In genomic region chr17:16267174-16267573, GRCh38 we compare ENCODE assay signal across 13 cellular contexts. TPM values are rescaled to one million over a fixed set of nuclear protein-coding genes. Genes with fewer than 3 reads are reported as not detected.
A peak's percentile ranks its signal among the peaks of the same experiment; 100 is the strongest.
DNase-seq lines count a peak whose midpoint lies in the region; ATAC-seq and TF ChIP-seq lines count a peak whose summit lies in the region.
"Had no signal": no experiment of that assay in that cellular context is flagged by ENCODE, and none has a peak within 500 bp of the region (broad histone marks: within the 10 kb centered on the region; RNA-seq: fewer than 3 reads in every experiment).

No MANE protein-coding gene starts in this region.

- H3K36me3 Mint-ChIP-seq in CD4-positive, alpha-beta T cell (ENCODE audit: low read depth): no peaks in the 10 kb centered on the region
- H3K36me3 Mint-ChIP-seq in T-helper 17 cell (ENCODE audit: low read depth) (no peaks in the 10 kb centered on the region), immature natural killer cell (peaks cover 0 to 4% (median 0%) of the 10 kb centered on the region in 3 donors), GM23338 (ENCODE audit: low read depth) (no peaks in the 10 kb centered on the region)

- no peak for ATAC-seq in CD4-positive, alpha-beta T cell (ENCODE audit: poor library complexity)
- ATAC-seq in T-helper 17 cell (no peak), GM18498 (IDR thresholded peaks at IDR 0.05; ENCODE audit: unreplicated experiment) (no peak), GM23338 (no peak)

- no peaks in the 10 kb centered on the region for H3K9me2 ChIP-seq in GM23338 (ENCODE audit: insufficient read depth)

- peak overlapping the region in 6 of 11 experiments; percentile 16 to 68 (median 56); a peak in 8 of 22 replicates for H3K9ac ChIP-seq in BLaER1 treated with 17β-estradiol and CSF1 and Interleukin-3, amounts not matched to agents 10 nM and 100 nM

- no peak overlapping the region for H3K4me3 Mint-ChIP-seq in CD4-positive, alpha-beta T cell
- H3K4me3 Mint-ChIP-seq in T-helper 17 cell (peak overlapping the region; percentile 86), immature natural killer cell (peak overlapping the region; percentile 51 to 74 (median 61)), GM23338 (no peak overlapping the region)

- DNase-seq in CD4-positive, alpha-beta T cell: no peak
- DNase-seq in T-helper 17 cell: no peak
- no peak for DNase-seq in immature natural killer cell
- DNase-seq in GM23338 (ENCODE audit: low spot score): no peak
- DNase-seq in Ammon's horn (ENCODE audit: low spot score): no peak
- DNase-seq: amniotic stem cell; lower lobe of right lung; NCI-H1436; NCI-H524; retina; stimulated activated CD4-positive, alpha-beta T cell treated with anti-CD3 and anti-CD28 coated beads, Interleukin-4, amount 100 ng/mL, for 24 hours had no signal

- H3K27me3 ChIP-seq in BLaER1 treated with 17β-estradiol and CSF1 and Interleukin-3, amounts not matched to agents 10 nM and 100 nM: no peaks in the 10 kb centered on the region
- no peaks in the 10 kb centered on the region for H3K27me3 ChIP-seq in CD4-positive, alpha-beta T cell (ENCODE audit: control insufficient read depth, insufficient read depth, low read length)
- H3K27me3 ChIP-seq in GM23338 (ENCODE audit: insufficient read depth): no peaks in the 10 kb centered on the region

- H3K4me2 ChIP-seq in BLaER1 treated with 17β-estradiol and CSF1 and Interleukin-3, amounts not matched to agents 10 nM and 100 nM: peak overlapping the region; percentile 43 to 89 (median 73)
- no peak overlapping the region for H3K4me2 ChIP-seq in GM23338

- no peaks in the 10 kb centered on the region for H3F3A ChIP-seq in GM23338 (replicated peaks; ENCODE audit: low read depth)

- peaks cover 16 to 42% (median 30%) of the 10 kb centered on the region in 10 experiments for H3K4me1 ChIP-seq in BLaER1 treated with 17β-estradiol and CSF1 and Interleukin-3, amounts not matched to agents 10 nM and 100 nM
- H3K4me1 ChIP-seq in GM23338 (ENCODE audit: insufficient read depth): no peaks in the 10 kb centered on the region

- no peaks in the 10 kb centered on the region for H3K27me3 Mint-ChIP-seq in CD4-positive, alpha-beta T cell
- H3K27me3 Mint-ChIP-seq in T-helper 17 cell (no peaks in the 10 kb centered on the region), immature natural killer cell (ENCODE audit: low read depth in 3 of 3) (no peaks in the 10 kb centered on the region), GM23338 (ENCODE audit: insufficient read depth, low read depth, poor library complexity) (no peaks in the 10 kb centered on the region)

- no peak for TF ChIP-seq CTCF in CD4-positive, alpha-beta T cell (IDR thresholded peaks at IDR 0.05)
- no peak for TF ChIP-seq CTCF in GM23338 (conservative IDR thresholded peaks at IDR 0.05; ENCODE audit: low read depth in 2 of 2)

- H3K4me1 Mint-ChIP-seq in CD4-positive, alpha-beta T cell (ENCODE audit: low read depth): peaks cover 28% of the 10 kb centered on the region
- peaks cover 22% of the 10 kb centered on the region for H3K4me1 Mint-ChIP-seq in T-helper 17 cell
- peaks cover 28 to 35% of the 10 kb centered on the region in 2 donors for H3K4me1 Mint-ChIP-seq in immature natural killer cell
- H3K4me1 Mint-ChIP-seq in GM23338: no peaks in the 10 kb centered on the region

- CTCF ChIA-PET in CD4-positive, alpha-beta T cell (lab: Charles Lee): no interaction called here

- H3K27ac Mint-ChIP-seq in CD4-positive, alpha-beta T cell: peak overlapping the region; percentile 81
- H3K27ac Mint-ChIP-seq in T-helper 17 cell: peak overlapping the region; percentile 96
- H3K27ac Mint-ChIP-seq in immature natural killer cell: peak overlapping the region; percentile 66 to 89 (median 84)
- no peak overlapping the region for H3K27ac Mint-ChIP-seq in GM23338

- POLR2A ChIA-PET in CD4-positive, alpha-beta T cell (lab: Charles Lee): interaction anchor here (1.9 kb wide), 1 partner anchor 113 kb away, joined by 6 read pairs; the partner anchor contains the start of gene UBB

- H3K9me3 Mint-ChIP-seq in CD4-positive, alpha-beta T cell: no peaks in the 10 kb centered on the region
- no peaks in the 10 kb centered on the region for H3K9me3 Mint-ChIP-seq in immature natural killer cell
- peaks cover 4% of the 10 kb centered on the region; the same call in 1 of the 3 replicates for H3K9me3 Mint-ChIP-seq in GM23338

- H3K4me3 ChIP-seq in BLaER1 treated with 17β-estradiol and CSF1 and Interleukin-3, amounts not matched to agents 10 nM and 100 nM: peak overlapping the region in 3 of 10 experiments; percentile 18 to 28 (median 22); a peak in 2 of 20 replicates
- H3K4me3 ChIP-seq in GM23338: no peak overlapping the region
- H3K4me3 ChIP-seq: lower lobe of right lung had no signal

- intact Hi-C loops in CD4-positive, alpha-beta T cell (cut with DNase I, micrococcal nuclease): no loop called here

- H3K9me3 ChIP-seq in BLaER1 treated with 17β-estradiol and CSF1 and Interleukin-3, amounts not matched to agents 10 nM and 100 nM (replicated peaks in 1 of 11): peaks cover 0 to 8% (median 0%) of the 10 kb centered on the region in 11 experiments; a peak in 3 of 22 replicates
- H3K9me3 ChIP-seq in CD4-positive, alpha-beta T cell (ENCODE audit: control insufficient read depth, low read length): no peaks in the 10 kb centered on the region
- H3K9me3 ChIP-seq in T-helper 17 cell (ENCODE audit: control insufficient read depth, low read length, poor library complexity, severe bottlenecking): no peaks in the 10 kb centered on the region
- H3K9me3 ChIP-seq: lower lobe of right lung had no signal

- peak overlapping the region in 10 of 11 experiments; percentile 53 to 83 (median 72); a peak in 20 of 22 replicates for H3K27ac ChIP-seq in BLaER1 treated with 17β-estradiol and CSF1 and Interleukin-3, amounts not matched to agents 10 nM and 100 nM
- peak overlapping the region; percentile 59 for H3K27ac ChIP-seq in CD4-positive, alpha-beta T cell (ENCODE audit: low read depth, low read length)
- H3K27ac ChIP-seq in GM23338 (ENCODE audit: low read depth): no peak overlapping the region
- H3K27ac ChIP-seq: lower lobe of right lung had no signal

- peaks cover 0 to 14% (median 2%) of the 10 kb centered on the region in 11 experiments; a peak in 3 of 22 replicates for H3K36me3 ChIP-seq in BLaER1 treated with 17β-estradiol and CSF1 and Interleukin-3, amounts not matched to agents 10 nM and 100 nM
- no peaks in the 10 kb centered on the region for H3K36me3 ChIP-seq in GM23338 (ENCODE audit: insufficient read depth)
- H3K36me3 ChIP-seq: lower lobe of right lung had no signal

- no peak overlapping the region for H2AFZ ChIP-seq in GM23338

- H3K79me2 ChIP-seq in GM23338 (replicated peaks; ENCODE audit: insufficient read depth): no peaks in the 10 kb centered on the region

- no peaks in the 10 kb centered on the region for H4K20me1 ChIP-seq in BLaER1 treated with 17β-estradiol and CSF1 and Interleukin-3, amounts not matched to agents 10 nM and 100 nM
- no peaks in the 10 kb centered on the region for H4K20me1 ChIP-seq in GM23338 (replicated peaks; ENCODE audit: insufficient read depth)

TF ChIP-seq in GM23338, 12 proteins besides CTCF, POLR2A, EP300 and RAD21 (continues in another document):
- TF ChIP-seq REST (IDR thresholded peaks at IDR 0.05; ENCODE audit: unreplicated experiment) (no peak), CREB1 (CRISPR knock-in tag; IDR thresholded peaks at IDR 0.05; ENCODE audit: low read depth) (no peak), JUNB (IDR thresholded peaks at IDR 0.05; ENCODE audit: unreplicated experiment) (no peak), EZH2 (IDR thresholded peaks at IDR 0.05; ENCODE audit: low read depth, unreplicated experiment) (no peak), ZNF114 (CRISPR knock-in tag; IDR thresholded peaks at IDR 0.05) (no peak)

RNA-seq across cellular contexts. Expression of gene PIGL, which starts 50.2 kb away (rescaled TPM):
- total RNA-seq in CD4-positive, alpha-beta T cell: 10 to 100 TPM; 48.4 to 49.0 TPM
- 10 to 100 TPM; 54.5 to 69.0 TPM for total RNA-seq in T-helper 17 cell
- 10 to 100 TPM in 1 of 3 donors, 1 to 10 TPM in 2; 4.1 to 12.4 (median 4.4) TPM for polyA plus RNA-seq in immature natural killer cell
- total RNA-seq in GM23338 (2014; rRNA removed; shearing (Covaris generic)): 47.3 and 70.1 TPM in 2 replicates
- polyA plus RNA-seq in GM23338 (2016; fragmentation: Nextera tagmentation; extraction: Ambion mirVana): 32.3 and 32.9 TPM in 2 replicates

RNA-seq across cellular contexts. Expression of gene NCOR1, which starts 51.8 kb away (rescaled TPM):
- 100 to 1,000 TPM; 118 TPM for total RNA-seq in CD4-positive, alpha-beta T cell
- total RNA-seq in T-helper 17 cell: 100 to 1,000 TPM; 155 to 161 TPM
- 100 to 1,000 TPM in 1 of 3 donors, 10 to 100 TPM in 2; 18.8 to 192 (median 35.0) TPM for polyA plus RNA-seq in immature natural killer cell
- total RNA-seq in GM23338 (2014; rRNA removed; shearing (Covaris generic)): 79.3 and 102 TPM in 2 replicates
- 93.4 and 132 TPM in 2 replicates for polyA plus RNA-seq in GM23338 (2016; fragmentation: Nextera tagmentation; extraction: Ambion mirVana)

Comparison
In these comparisons a context has a peak if more than half of its experiments do, and no peak if none do; other contexts are left out.
1. H3K4me3 Mint-ChIP-seq: peak in T-helper 17 cell (single experiment) and immature natural killer cell (5 of 5); none in CD4-positive, alpha-beta T cell (single experiment) and GM23338 (single experiment).